Comparison of ENCODE assay signal across 8 cellular contexts in genomic region chrX:54639018-54639345, GRCh38.
A peak's percentile ranks its signal among the peaks of the same experiment; 100 is the strongest.
DNase-seq lines count a peak whose midpoint lies in the region; ATAC-seq, FAIRE-seq and TF ChIP-seq lines count a peak whose summit lies in the region.

No MANE protein-coding gene starts in this region.

- no peaks in the 10 kb centered on the region for H3K27me3 Mint-ChIP-seq in MCF 10A (ENCODE audit: insufficient read depth, unreplicated experiment)

- H3K4me1 ChIP-seq in A549 (no peaks in the 10 kb centered on the region; the same call in 2 of the 3 replicates), HUES64 (ENCODE audit: insufficient read depth, low read length) (peaks cover 25% of the 10 kb centered on the region), mucosa of rectum (ENCODE audit: control insufficient read depth in 2 of 2, insufficient read depth in 2 of 2, low read length in 2 of 2) (no peaks in the 10 kb centered on the region)

- TSS peak; percentile 97 for BruUV-seq in MCF 10A (replicated peaks; lab: Mats Ljungman, UMichigan)

- no peaks in the 10 kb centered on the region for H3K36me3 Mint-ChIP-seq in MCF 10A (ENCODE audit: insufficient read depth, unreplicated experiment)

- no peaks in the 10 kb centered on the region for H3K27me3 ChIP-seq in HUES64 (ENCODE audit: insufficient read depth, low read length)
- no peaks in the 10 kb centered on the region for H3K27me3 ChIP-seq in mucosa of rectum (ENCODE audit: control insufficient read depth in 2 of 2, insufficient read depth in 2 of 2, low read length in 2 of 2)

- H3K27ac Mint-ChIP-seq in MCF 10A (ENCODE audit: low read depth, unreplicated experiment), result peak overlapping the region; percentile 96

- TF ChIP-seq POLR2A in A549 (IDR thresholded peaks at IDR 0.05; ENCODE audit: low read length), result no peak
- TF ChIP-seq POLR2A in lower leg skin (IDR thresholded peaks at IDR 0.05), result no peak

- H3K9me3 Mint-ChIP-seq in MCF 10A (ENCODE audit: unreplicated experiment), result no peaks in the 10 kb centered on the region

- H3K4me2 ChIP-seq in A549, result peak overlapping the region; percentile 78

- H3K36me3 ChIP-seq in HUES64 (ENCODE audit: insufficient read depth, low read length), result no peaks in the 10 kb centered on the region
- no peaks in the 10 kb centered on the region for H3K36me3 ChIP-seq in mucosa of rectum (ENCODE audit: control insufficient read depth in 2 of 2, insufficient read depth in 2 of 2, low read length in 2 of 2)

- ATAC-seq in A549 (no peak), HG03469 (IDR thresholded peaks at IDR 0.05; ENCODE audit: unreplicated experiment) (no peak)

- peak overlapping the region; percentile 78 for H3K4me3 Mint-ChIP-seq in MCF 10A (ENCODE audit: unreplicated experiment)

- peaks cover 6% of the 10 kb centered on the region for H3K4me1 Mint-ChIP-seq in MCF 10A (ENCODE audit: insufficient read depth, unreplicated experiment)

- H3K27ac ChIP-seq in A549 (peak overlapping the region; percentile 92 to 96), HUES64 (ENCODE audit: low read depth, low read length) (peak overlapping the region; percentile 99; the same call in 1 of the 2 replicates), mucosa of rectum (ENCODE audit: low read depth in 2 of 2, low read length in 2 of 2) (peak overlapping the region; percentile 91 to 92)

- no peak for TF ChIP-seq EP300 in A549 (IDR thresholded peaks at IDR 0.05)

- no peak for TF ChIP-seq RAD21 in A549 (conservative IDR thresholded peaks at IDR 0.05 in 1 of 2, IDR thresholded peaks at IDR 0.05 in 1 of 2)

- POLR2A ChIA-PET in A549 (lab: Yijun Ruan, JAX) (interaction anchor here (0.6 to 2.1 kb wide), 8 partner anchors 14 to 596 kb away, joined by 3 to 36 read pairs (median 6); partner anchors contain the start of genes APEX2, FAM120C, GNL3L and MAGED2), MCF 10A (lab: Yijun Ruan, JAX) (interaction anchor here (0.6 to 2.3 kb wide), 9 partner anchors 9 to 595 kb away, joined by 3 to 26 read pairs (median 4); partner anchors contain the start of genes APEX2 and PHF8)

- H3K9ac ChIP-seq in HUES64 (ENCODE audit: low read depth, low read length) (peak overlapping the region; percentile 9; the same call in 1 of the 2 replicates), mucosa of rectum (ENCODE audit: low read depth in 1 of 2, low read length in 2 of 2) (peak overlapping the region in 1 of 2 donors; percentile 80)

- no peaks in the 10 kb centered on the region for H3K9me3 ChIP-seq in A549
- no peaks in the 10 kb centered on the region for H3K9me3 ChIP-seq in HUES64 (ENCODE audit: insufficient read depth, low read depth, low read length)
- H3K9me3 ChIP-seq in mucosa of rectum (ENCODE audit: control insufficient read depth in 2 of 2, low read length in 2 of 2), result no peaks in the 10 kb centered on the region

- intact Hi-C loops in MCF 10A (cut with micrococcal nuclease), result loop anchor here (5.0 kb wide), 1 partner anchor 597 kb away; the partner anchor contains the start of gene PHF8
- intact Hi-C loops in lower leg skin (cut with DNase I; ENCODE audit: low total_unique reads), result no loop called here

- DNase-seq in A549 (ENCODE audit: low read depth in 1 of 2, low spot score in 1 of 2) (no peak), MCF 10A (ENCODE audit: unreplicated experiment) (no peak), SKM-1 (lab: John Stamatoyannopoulos, UW; ENCODE audit: unreplicated experiment) (no peak), lower leg skin (ENCODE audit: low spot score in 2 of 2) (no peak)
- DNase-seq in effector CD8-positive, alpha-beta T cell (lab: John Stamatoyannopoulos, UW), result no peak

- TF ChIP-seq CTCF in A549 (IDR thresholded peaks at IDR 0.05), result no peak
- no peak for TF ChIP-seq CTCF in MCF 10A (IDR thresholded peaks at IDR 0.05; ENCODE audit: unreplicated experiment)
- TF ChIP-seq CTCF in lower leg skin (IDR thresholded peaks at IDR 0.05), result no peak

- CTCF ChIA-PET in A549 (lab: Yijun Ruan, JAX) (interaction anchor here (0.7 to 3.4 kb wide), 18 partner anchors 9 to 520 kb away, joined by 3 to 17 read pairs (median 4); partner anchors contain the start of gene APEX2), MCF 10A (lab: Yijun Ruan, JAX) (interaction anchor here (0.6 to 2.2 kb wide), 15 partner anchors 9 to 812 kb away, joined by 3 to 14 read pairs (median 4); partner anchors contain the start of gene APEX2)

- FAIRE-seq in A549 (lab: Jason Lieb, UNC), result no peak

- peak overlapping the region; percentile 53 for H3K4me3 ChIP-seq in A549
- peak overlapping the region; percentile 71 for H3K4me3 ChIP-seq in HUES64 (ENCODE audit: low read length)
- H3K4me3 ChIP-seq in mucosa of rectum (ENCODE audit: low read length in 2 of 2), result peak overlapping the region in 1 of 2 donors; percentile 84
- no peak overlapping the region for H3K4me3 ChIP-seq in lower leg skin (ENCODE audit: low read depth, poor library complexity, severe bottlenecking)

- WGBS in A549 (ENCODE audit: missing lambda C conversion rate), result 31% methylated on average over 3 of the region's 3 CpGs
- 65% methylated on average over 2 of the region's 3 CpGs for WGBS in HUES64
- 31 to 50% methylated on average over 3 of the region's 3 CpGs for WGBS in lower leg skin, 2 donors

TF ChIP-seq in A549, 52 proteins besides CTCF, POLR2A, EP300 and RAD21:
- TF ChIP-seq EHMT2 (IDR thresholded peaks at IDR 0.05; ENCODE audit: low read depth), result no peak
- no peak for TF ChIP-seq USF2 (IDR thresholded peaks at IDR 0.05)
- no peak for TF ChIP-seq PBX3 (IDR thresholded peaks at IDR 0.05)
- no peak for TF ChIP-seq KDM5A (IDR thresholded peaks at IDR 0.05)
- TF ChIP-seq HDAC2 (IDR thresholded peaks at IDR 0.05), result no peak
- no peak for TF ChIP-seq MAZ (IDR thresholded peaks at IDR 0.05; ENCODE audit: borderline replicate concordance, low read depth, low read length)
- no peak for TF ChIP-seq ZNF302 (CRISPR knock-in tag; IDR thresholded peaks at IDR 0.05)
- no peak for TF ChIP-seq HEYL (CRISPR knock-in tag; IDR thresholded peaks at IDR 0.05)
- TF ChIP-seq ZFP36 (IDR thresholded peaks at IDR 0.05; ENCODE audit: borderline replicate concordance, partially characterized antibody), result no peak
- TF ChIP-seq PHF8 (IDR thresholded peaks at IDR 0.05; ENCODE audit: borderline replicate concordance, low read depth), result no peak
- no peak for TF ChIP-seq BHLHE40 (IDR thresholded peaks at IDR 0.05; ENCODE audit: low read depth, low read length)
- no peak for TF ChIP-seq FOXS1 (CRISPR knock-in tag; IDR thresholded peaks at IDR 0.05)
- no peak for TF ChIP-seq ELK1 (IDR thresholded peaks at IDR 0.05; ENCODE audit: low read depth, low read length)
- no peak for TF ChIP-seq FOSB (CRISPR knock-in tag; IDR thresholded peaks at IDR 0.05)
- no peak for TF ChIP-seq HOXB5 (CRISPR knock-in tag; IDR thresholded peaks at IDR 0.05)
- no peak for TF ChIP-seq CHD4 (IDR thresholded peaks at IDR 0.05; ENCODE audit: borderline replicate concordance)
- no peak for TF ChIP-seq NPAS2 (CRISPR knock-in tag; IDR thresholded peaks at IDR 0.05; ENCODE audit: borderline replicate concordance)
